In genomic region chr21:14500873-14501272, GRCh38 we compare ENCODE assay signal across 30 cellular contexts. TPM values are rescaled to one million over a fixed set of nuclear protein-coding genes. Genes with fewer than 3 reads are reported as not detected.
"Had no signal": no experiment of that assay in that cellular context is flagged by ENCODE, and none has a peak within 500 bp of the region (broad histone marks: within the 10 kb centered on the region; RNA-seq: fewer than 3 reads in every experiment).

No MANE protein-coding gene starts in this region.

- H3K4me1 ChIP-seq: esophagus squamous epithelium, psoas muscle, sigmoid colon, suprapubic skin, transverse colon, upper lobe of right lung, uterus had no signal

- H3K36me3 Mint-ChIP-seq: mesothelial cell of epicardium had no signal

- H3K27ac ChIP-seq: coronary artery, esophagus squamous epithelium, heart right ventricle, ovary, psoas muscle, sigmoid colon, suprapubic skin, transverse colon, upper lobe of right lung, uterus had no signal

- DNase-seq: effector memory CD8-positive, alpha-beta T cell; erythroblast; esophagus squamous epithelium; foreskin melanocyte; glutamatergic neuron; heart right ventricle; hippocampal formation; left cardiac atrium; left lung; mesenchymal stem cell; mucosa of descending colon; naive B cell; nephron progenitor cell; occipital lobe; ovary; posterior cingulate gyrus; psoas muscle; right cardiac atrium; sigmoid colon; stimulated activated CD4-positive, alpha-beta T cell treated with anti-CD3 and anti-CD28 coated beads, Interleukin-2, amount 100 ng/mL, for 24 hours; stimulated activated CD4-positive, alpha-beta T cell treated with anti-CD3 and anti-CD28 coated beads, Interleukin-4, amount 100 ng/mL, for 24 hours; stimulated activated naive CD4-positive, alpha-beta T cell; stimulated activated naive CD8-positive, alpha-beta T cell treated with anti-CD3 and anti-CD28 coated beads, Interleukin-15, amount 100 ng/mL, for 72 hours; transverse colon; upper lobe of right lung; uterus had no signal

- H3K9me3 ChIP-seq: esophagus squamous epithelium, heart right ventricle, left lung, mucosa of descending colon, psoas muscle, sigmoid colon, suprapubic skin, transverse colon, upper lobe of right lung, uterus had no signal

- H3K4me3 Mint-ChIP-seq: effector memory CD8-positive, alpha-beta T cell; mesothelial cell of epicardium; naive B cell; nephron progenitor cell; stimulated activated naive CD8-positive, alpha-beta T cell treated with anti-CD3 and anti-CD28 coated beads, Interleukin-15, amount 100 ng/mL, for 72 hours had no signal

- H3K27me3 Mint-ChIP-seq: effector memory CD8-positive, alpha-beta T cell; naive B cell; stimulated activated naive CD8-positive, alpha-beta T cell treated with anti-CD3 and anti-CD28 coated beads, Interleukin-15, amount 100 ng/mL, for 72 hours had no signal

- H3K4me1 Mint-ChIP-seq: mesothelial cell of epicardium, nephron progenitor cell had no signal

- H3K4me3 ChIP-seq: coronary artery, esophagus squamous epithelium, heart right ventricle, left lung, mucosa of descending colon, ovary, psoas muscle, sigmoid colon, suprapubic skin, transverse colon, upper lobe of right lung, uterus had no signal

- H3K27me3 ChIP-seq: esophagus squamous epithelium, heart right ventricle, left lung, ovary, sigmoid colon, suprapubic skin, transverse colon, upper lobe of right lung, uterus had no signal

- ATAC-seq: effector memory CD8-positive, alpha-beta T cell; heart right ventricle; left cardiac atrium; left lung; mucosa of descending colon; psoas muscle; right cardiac atrium; stimulated activated naive CD8-positive, alpha-beta T cell treated with anti-CD3 and anti-CD28 coated beads, Interleukin-15, amount 100 ng/mL, for 72 hours; upper lobe of right lung had no signal

- H3K9me3 Mint-ChIP-seq: effector memory CD8-positive, alpha-beta T cell had no signal

- H3K27ac Mint-ChIP-seq: mesothelial cell of epicardium, naive B cell, nephron progenitor cell had no signal

- H3K36me3 ChIP-seq: esophagus squamous epithelium, ovary, sigmoid colon, suprapubic skin, transverse colon, upper lobe of right lung, uterus had no signal

RNA-seq across cellular contexts. Expression of gene SAMSN1, which starts 45.2 kb away (rescaled TPM):
- total RNA-seq: renal cortical epithelial cell had no signal
